ENCODE assay signal across 10 cellular contexts in genomic region chr1:39184354-39184818, GRCh38. TPM values are rescaled to one million over a fixed set of nuclear protein-coding genes. Genes with fewer than 3 reads are reported as not detected.
DNase-seq lines count a peak whose midpoint lies in the region; ATAC-seq and TF ChIP-seq lines count a peak whose summit lies in the region.
"Had no signal": no experiment of that assay in that cellular context is flagged by ENCODE, and none has a peak within 500 bp of the region (broad histone marks: within the 10 kb centered on the region; RNA-seq: fewer than 3 reads in every experiment).

No MANE protein-coding gene starts in this region.

- no peaks in the 10 kb centered on the region for H3K27me3 Mint-ChIP-seq in activated naive CD4-positive, alpha-beta T cell treated with anti-CD3 and anti-CD28 coated beads for 36 hours (ENCODE audit: low read depth)

- no peak for ATAC-seq in lung (ENCODE audit: insufficient read depth, low FRiP score)
- ATAC-seq in upper lobe of left lung (ENCODE audit: low FRiP score in 2 of 2), result no peak

- no peak for TF ChIP-seq EP300 in upper lobe of left lung (IDR thresholded peaks at IDR 0.05)

- peak overlapping the region; percentile 31 for H3K4me3 Mint-ChIP-seq in activated naive CD4-positive, alpha-beta T cell treated with anti-CD3 and anti-CD28 coated beads for 36 hours

- H3K9me3 ChIP-seq in adrenal gland (replicated peaks in 1 of 3) (no peaks in the 10 kb centered on the region), lung (ENCODE audit: control insufficient read depth in 2 of 2, insufficient read depth in 1 of 2, low read length in 1 of 2) (no peaks in the 10 kb centered on the region), upper lobe of left lung (no peaks in the 10 kb centered on the region)

- peak overlapping the region in 4 of 5 donors; percentile 11 to 76 (median 54) for H3K27ac ChIP-seq in adrenal gland
- peak overlapping the region; percentile 55 to 73 for H3K27ac ChIP-seq in lung (ENCODE audit: low read depth in 1 of 2, low read length in 1 of 2)
- H3K27ac ChIP-seq in upper lobe of left lung, result peak overlapping the region; percentile 70 to 83 (median 77)
- H3K27ac ChIP-seq: C4-2B had no signal

- H3K4me1 ChIP-seq in adrenal gland (replicated peaks in 1 of 2), result peaks cover 1 to 33% of the 10 kb centered on the region in 2 donors
- peaks cover 14 to 18% of the 10 kb centered on the region in 2 donors for H3K4me1 ChIP-seq in lung (ENCODE audit: control insufficient read depth in 2 of 2, insufficient read depth in 2 of 2, low read length in 2 of 2)
- H3K4me1 ChIP-seq in upper lobe of left lung, result peaks cover 48 to 64% (median 61%) of the 10 kb centered on the region in 4 donors

- H3K36me3 ChIP-seq in adrenal gland (replicated peaks in 1 of 2) (no peaks in the 10 kb centered on the region), lung (ENCODE audit: control insufficient read depth in 2 of 2, insufficient read depth in 2 of 2, low read length in 2 of 2) (no peaks in the 10 kb centered on the region), upper lobe of left lung (no peaks in the 10 kb centered on the region)

- CTCF ChIA-PET in activated naive CD4-positive, alpha-beta T cell treated with anti-CD3 and anti-CD28 coated beads for 36 hours (lab: Charles Lee), result interaction anchor here (0.6 to 5.0 kb wide), 24 partner anchors 9 to 355 kb away, joined by 3 to 54 read pairs (median 6); partner anchors contain the start of gene MACF1

- no peak overlapping the region for H3K4me3 ChIP-seq in adrenal gland
- no peak overlapping the region for H3K4me3 ChIP-seq in lung
- no peak overlapping the region for H3K4me3 ChIP-seq in upper lobe of left lung

- peaks cover 56% of the 10 kb centered on the region for H3K4me1 Mint-ChIP-seq in activated naive CD4-positive, alpha-beta T cell treated with anti-CD3 and anti-CD28 coated beads for 36 hours (ENCODE audit: low read depth)

- H3K36me3 Mint-ChIP-seq in activated naive CD4-positive, alpha-beta T cell treated with anti-CD3 and anti-CD28 coated beads for 36 hours (ENCODE audit: low read depth), result no peaks in the 10 kb centered on the region

- peak; percentile 35 for DNase-seq in activated naive CD4-positive, alpha-beta T cell treated with anti-CD3 and anti-CD28 coated beads for 36 hours
- no peak for DNase-seq in activated naive CD4-positive, alpha-beta T cell (lab: John Stamatoyannopoulos, UW)
- DNase-seq in adrenal gland, result no peak
- DNase-seq in lung (ENCODE audit: low spot score), result no peak
- no peak for DNase-seq in upper lobe of left lung
- DNase-seq in LoVo (ENCODE audit: low spot score), result no peak
- no peak for DNase-seq in GM03348 (ENCODE audit: low spot score)
- no peak for DNase-seq in COLO829 (ENCODE audit: low spot score)
- DNase-seq: NCI-H2171 had no signal

- H3K9me3 Mint-ChIP-seq in activated naive CD4-positive, alpha-beta T cell treated with anti-CD3 and anti-CD28 coated beads for 36 hours, result no peaks in the 10 kb centered on the region

- peak overlapping the region; percentile 93 for H3K27ac Mint-ChIP-seq in activated naive CD4-positive, alpha-beta T cell treated with anti-CD3 and anti-CD28 coated beads for 36 hours

- H3K27me3 ChIP-seq in adrenal gland (no peaks in the 10 kb centered on the region), lung (ENCODE audit: control insufficient read depth, insufficient read depth) (no peaks in the 10 kb centered on the region), upper lobe of left lung (no peaks in the 10 kb centered on the region)

- no peak for TF ChIP-seq POLR2A in adrenal gland (IDR thresholded peaks at IDR 0.05)
- TF ChIP-seq POLR2A in upper lobe of left lung (IDR thresholded peaks at IDR 0.05), result no peak

- TF ChIP-seq CTCF in adrenal gland (IDR thresholded peaks at IDR 0.05), result no peak
- no peak for TF ChIP-seq CTCF in lung (IDR thresholded peaks at IDR 0.05; ENCODE audit: control extremely low read depth, extremely low read depth)
- TF ChIP-seq CTCF in upper lobe of left lung (IDR thresholded peaks at IDR 0.05), result peak in 1 of 6 experiments; percentile 10

- intact Hi-C loops in activated naive CD4-positive, alpha-beta T cell treated with anti-CD3 and anti-CD28 coated beads for 36 hours (cut with micrococcal nuclease), result loop anchor here (1.0 to 10.0 kb wide), 5 partner anchors 13 to 1160 kb away; partner anchors contain the start of gene PPIE
- intact Hi-C loops in adrenal gland (cut with DNase I), result loop anchor here in 1 of 2 donors (10.0 kb wide), 1 partner anchor 50 kb away; no protein-coding TSS in a partner anchor

- WGBS in adrenal gland, 4 donors, result 95 to 99% (median 96%) methylated on average over 3 of the region's 3 CpGs
- 84 to 88% methylated on average over 3 of the region's 3 CpGs for WGBS in lung, 2 donors
- WGBS in upper lobe of left lung, 2 donors, result 77 to 79% methylated on average over 3 of the region's 3 CpGs

RNA-seq across cellular contexts. Expression of gene MACF1, which starts 20.1 kb away (rescaled TPM):
- total RNA-seq in activated naive CD4-positive, alpha-beta T cell treated with anti-CD3 and anti-CD28 coated beads for 36 hours, result 100 to 1,000 TPM; 174 to 179 TPM
- 100 to 1,000 TPM; 189 to 334 (median 230) TPM for total RNA-seq in adrenal gland
- polyA plus RNA-seq in adrenal gland, result 100 to 1,000 TPM in 2 of 3 donors, 10 to 100 TPM in 1; 85.1 to 108 (median 108) TPM
- total RNA-seq in lung, result 100 to 1,000 TPM; 357 to 966 TPM
- polyA plus RNA-seq in lung, result 100 to 1,000 TPM in 1 of 2 donors, 10 to 100 TPM in 1; 69.1 to 109 TPM
- 1,000 to 10,000 TPM in 1 of 6 donors, 100 to 1,000 TPM in 5; 359 to 1,160 (median 531) TPM for total RNA-seq in upper lobe of left lung
